Comparison of ENCODE assay signal across 18 cellular contexts in the genomic region with DNA sequence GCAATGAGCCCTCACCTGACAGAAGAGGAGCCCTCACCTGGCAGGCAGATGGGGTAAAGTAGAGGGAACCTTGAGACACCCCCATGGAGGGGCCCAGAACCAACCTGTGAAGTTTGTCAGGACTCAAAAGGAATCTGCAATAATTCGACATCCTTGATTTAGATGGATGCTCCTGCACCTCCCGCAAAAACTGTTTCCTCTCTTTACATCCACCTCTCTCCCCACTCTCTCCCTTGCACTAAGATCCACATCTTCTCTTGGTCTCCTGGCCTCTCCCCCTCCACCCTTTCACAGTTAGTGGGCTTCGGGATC. TPM values are rescaled to one million over a fixed set of nuclear protein-coding genes. Genes with fewer than 3 reads are reported as not detected.
DNase-seq lines count a peak whose midpoint lies in the region; ATAC-seq and TF ChIP-seq lines count a peak whose summit lies in the region.
"Had no signal": no experiment of that assay in that cellular context is flagged by ENCODE, and none has a peak within 500 bp of the region (broad histone marks: within the 10 kb centered on the region; RNA-seq: fewer than 3 reads in every experiment).

No MANE protein-coding gene starts in this region.

- no peak overlapping the region for H3K27ac Mint-ChIP-seq in T-helper 2 cell treated with Interferon-gamma antibody and Interleukin-4, amounts not matched to agents 5 μg/mL and 100 μg/mL, for 36 hours
- H3K27ac Mint-ChIP-seq: B cell; CD4-positive, alpha-beta T cell; HFFc6 had no signal

- no peaks in the 10 kb centered on the region for H3K4me1 Mint-ChIP-seq in T-helper 2 cell treated with Interferon-gamma antibody and Interleukin-4, amounts not matched to agents 5 μg/mL and 100 μg/mL, for 36 hours (ENCODE audit: low read depth)
- H3K4me1 Mint-ChIP-seq: B cell had no signal

- TF ChIP-seq CTCF in WERI-Rb-1 (IDR thresholded peaks at IDR 0.05; ENCODE audit: low read depth, low read length) (no peak), upper lobe of right lung (IDR thresholded peaks at IDR 0.05) (no peak)

- H3K9me3 Mint-ChIP-seq in T-helper 2 cell treated with Interferon-gamma antibody and Interleukin-4, amounts not matched to agents 5 μg/mL and 100 μg/mL, for 36 hours: no peaks in the 10 kb centered on the region
- H3K9me3 Mint-ChIP-seq: CD4-positive, alpha-beta T cell; HFFc6 had no signal

- H3K4me3 ChIP-seq in WERI-Rb-1 (ENCODE audit: low read depth, low read length): no peak overlapping the region
- no peak overlapping the region for H3K4me3 ChIP-seq in upper lobe of right lung
- H3K4me3 ChIP-seq: GM12878, HAP-1 had no signal

- H3K27ac ChIP-seq in WERI-Rb-1 (no peak overlapping the region), upper lobe of right lung (no peak overlapping the region)
- H3K27ac ChIP-seq: HL-60 had no signal

- no peak for ATAC-seq in upper lobe of right lung
- ATAC-seq: GM12878 had no signal

- H3K9me3 ChIP-seq in WERI-Rb-1 (ENCODE audit: severe bottlenecking) (peaks cover 16% of the 10 kb centered on the region), upper lobe of right lung (no peaks in the 10 kb centered on the region)
- H3K9me3 ChIP-seq: HAP-1 had no signal

- H3K27me3 ChIP-seq in WERI-Rb-1 (ENCODE audit: insufficient read depth, low read depth, severe bottlenecking) (no peaks in the 10 kb centered on the region), upper lobe of right lung (peaks cover 1% of the 10 kb centered on the region)

- DNase-seq in D341Med (ENCODE audit: low spot score): peak; percentile 9
- peak; percentile 5 for DNase-seq in WERI-Rb-1
- peak; percentile 33 for DNase-seq in mesenteric fat pad (ENCODE audit: low spot score)
- DNase-seq in upper lobe of right lung: peak; percentile 12
- no peak for DNase-seq in HT-29 (ENCODE audit: low spot score)
- DNase-seq in stimulated activated CD4-positive, alpha-beta T cell treated with anti-CD3 and anti-CD28 coated beads, Interleukin-15, amount 100 ng/mL, for 24 hours: no peak
- no peak for DNase-seq in T-helper 2 cell treated with Interferon-gamma antibody and Interleukin-4, amounts not matched to agents 5 μg/mL and 100 μg/mL, for 36 hours (ENCODE audit: low spot score)
- DNase-seq: C1 segment of cervical spinal cord; Calu3; CD4-positive, alpha-beta T cell; DMS79; GOT3; HFFc6 had no signal

- no peaks in the 10 kb centered on the region for H3K36me3 Mint-ChIP-seq in T-helper 2 cell treated with Interferon-gamma antibody and Interleukin-4, amounts not matched to agents 5 μg/mL and 100 μg/mL, for 36 hours (ENCODE audit: low read depth)

- H3K4me1 ChIP-seq in upper lobe of right lung: no peaks in the 10 kb centered on the region
- H3K4me1 ChIP-seq: HAP-1 had no signal

- H3K36me3 ChIP-seq in WERI-Rb-1: no peaks in the 10 kb centered on the region
- H3K36me3 ChIP-seq in upper lobe of right lung: no peaks in the 10 kb centered on the region
- H3K36me3 ChIP-seq: HAP-1 had no signal

- H3K27me3 Mint-ChIP-seq in T-helper 2 cell treated with Interferon-gamma antibody and Interleukin-4, amounts not matched to agents 5 μg/mL and 100 μg/mL, for 36 hours (ENCODE audit: low read depth): peaks cover 8% of the 10 kb centered on the region

- H3K4me3 Mint-ChIP-seq in T-helper 2 cell treated with Interferon-gamma antibody and Interleukin-4, amounts not matched to agents 5 μg/mL and 100 μg/mL, for 36 hours: no peak overlapping the region
- H3K4me3 Mint-ChIP-seq: B cell; CD4-positive, alpha-beta T cell; HFFc6 had no signal

- intact Hi-C loops in upper lobe of right lung (cut with DNase I): no loop called here

RNA-seq across cellular contexts. Expression of a gene that starts 34.9 kb away (rescaled TPM):
- 0.45 TPM for total RNA-seq in mesenteric fat pad
- total RNA-seq in upper lobe of right lung: not detected
- total RNA-seq in HT-29 (2014; rRNA removed; shearing (Covaris generic)): not detected in 2 replicates
- total RNA-seq: B cell; Calu3; CD4-positive, alpha-beta T cell; G401; GM12878; HFFc6 had no signal

Comparison
In these comparisons a context has a peak if more than half of its experiments do, and no peak if none do; other contexts are left out.
1. DNase-seq: peak in D341Med (single experiment), WERI-Rb-1 (single experiment), mesenteric fat pad (single experiment) and upper lobe of right lung (single experiment); none in HT-29 (single experiment), stimulated activated CD4-positive, alpha-beta T cell treated with anti-CD3 and anti-CD28 coated beads, Interleukin-15, amount 100 ng/mL, for 24 hours (single experiment) and T-helper 2 cell treated with Interferon-gamma antibody and Interleukin-4, amounts not matched to agents 5 μg/mL and 100 μg/mL, for 36 hours (single experiment).